11 cellular contexts compared by ENCODE assay signal in genomic region chr11:125979521-125979920, GRCh38. TPM values are rescaled to one million over a fixed set of nuclear protein-coding genes. Genes with fewer than 3 reads are reported as not detected.
"Had no signal": no experiment of that assay in that cellular context is flagged by ENCODE, and none has a peak within 500 bp of the region (broad histone marks: within the 10 kb centered on the region; RNA-seq: fewer than 3 reads in every experiment).

No MANE protein-coding gene starts in this region.

- H3K36me3 ChIP-seq: HAP-1 had no signal

- DNase-seq: GM23248, GOT3, H7, H9, HCEC 1CT, HFFc6 had no signal

- H3K9ac ChIP-seq: GM23248 had no signal

- H3K9me3 Mint-ChIP-seq: GM23338, H9, HFFc6 had no signal

- H3K4me2 ChIP-seq: GM23338 had no signal

- H3K9me3 ChIP-seq: HAP-1 had no signal

- H2AFZ ChIP-seq: GM23248, GM23338 had no signal

- H3K27ac ChIP-seq: GM23248 had no signal

- ATAC-seq: HCT116 had no signal

- H3K27ac Mint-ChIP-seq: GM23338, HFFc6 had no signal

- H3K4me3 Mint-ChIP-seq: GM23338, H9, HFFc6 had no signal

- H3K4me3 ChIP-seq: GM23248, GM23338, HAP-1 had no signal

RNA-seq across cellular contexts. Expression of gene VSIG10L2, which starts 33.7 kb away (rescaled TPM):
- total RNA-seq: GM23248, GM23338, H1, H4, H7, H9, HFFc6 had no signal
